1 cellular context compared by ENCODE assay signal in genomic region chr20:47810116-47810672, GRCh38.
A peak's percentile ranks its signal among the peaks of the same experiment; 100 is the strongest.
TF ChIP-seq lines count a peak whose summit lies in the region.

No MANE protein-coding gene starts in this region.

TF ChIP-seq in GM12878, 131 proteins besides CTCF, POLR2A, EP300 and RAD21:
- TF ChIP-seq BHLHE40 (IDR thresholded peaks at IDR 0.05; ENCODE audit: borderline replicate concordance in 1 of 2, low read depth in 2 of 2, low read length in 1 of 2), result no peak
- 0 out of 2 replicates have a peak, but pooled peaks have one; percentile 8 for TF ChIP-seq NFXL1 (IDR thresholded peaks at IDR 0.05; ENCODE audit: borderline replicate concordance)
- TF ChIP-seq MLLT1 (IDR thresholded peaks at IDR 0.05), result no peak
- no peak for TF ChIP-seq E4F1 (IDR thresholded peaks at IDR 0.05; ENCODE audit: borderline replicate concordance, partially characterized antibody)
- no peak for TF ChIP-seq KAT2A (conservative IDR thresholded peaks at IDR 0.05; ENCODE audit: control insufficient read depth, low read depth, low read length)
